In the genomic region with DNA sequence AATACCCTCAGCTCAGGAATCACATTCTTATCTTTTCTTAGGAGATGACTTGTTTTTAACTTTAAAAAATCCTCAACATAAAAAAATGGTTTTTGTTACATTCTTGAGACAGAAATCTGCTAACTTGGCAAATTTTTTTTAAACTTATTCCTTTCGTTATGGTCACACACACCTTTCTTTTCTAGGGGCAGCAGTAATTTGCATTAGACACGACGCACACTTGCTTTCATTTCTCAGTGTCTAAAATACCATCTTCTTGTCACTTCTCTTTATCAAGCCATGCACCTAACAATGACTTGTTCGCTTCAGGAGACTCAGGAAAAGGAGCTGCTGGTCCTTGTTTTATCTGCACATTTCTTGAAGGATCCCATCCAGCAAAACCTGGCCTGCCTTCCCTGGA, we compare ENCODE assay signal across 8 cellular contexts.
A peak's percentile ranks its signal among the peaks of the same experiment; 100 is the strongest.
DNase-seq lines count a peak whose midpoint lies in the region; ATAC-seq and TF ChIP-seq lines count a peak whose summit lies in the region.

No MANE protein-coding gene starts in this region.

- DNase-seq in GF-D8 (lab: John Stamatoyannopoulos, UW), result peak; percentile 61
- no peak for DNase-seq in NCI-H82 treated with DMSO at 0.1 percent for 48 hours (lab: John Stamatoyannopoulos, UW; ENCODE audit: unreplicated experiment)
- DNase-seq in DMS 273 treated with DMSO at 0.1 percent for 48 hours (lab: John Stamatoyannopoulos, UW), result no peak
- no peak for DNase-seq in hippocampal formation (lab: John Stamatoyannopoulos, UW)
- DNase-seq in GM10266 (ENCODE audit: extremely low spot score), result no peak

- ATAC-seq in GM21381 (IDR thresholded peaks at IDR 0.05; ENCODE audit: unreplicated experiment) (peak; percentile 58), HG03565 (IDR thresholded peaks at IDR 0.05; ENCODE audit: unreplicated experiment) (peak; percentile 32)

- peaks cover 9% of the 10 kb centered on the region for H3K9me3 Mint-ChIP-seq in dendritic cell treated with granulocyte-macrophage colony-stimulating factor and Interleukin-4, amounts not matched to agents 40 ng/mL and 50 ng/mL, for 4 days

- intact Hi-C loops in dendritic cell treated with granulocyte-macrophage colony-stimulating factor and Interleukin-4, amounts not matched to agents 40 ng/mL and 50 ng/mL, for 4 days (cut with micrococcal nuclease), result loop anchor here (1.0 kb wide), 1 partner anchor 10 kb away; no protein-coding TSS in a partner anchor

- H3K4me1 Mint-ChIP-seq in dendritic cell treated with granulocyte-macrophage colony-stimulating factor and Interleukin-4, amounts not matched to agents 40 ng/mL and 50 ng/mL, for 4 days (ENCODE audit: low read depth), result peaks cover 38% of the 10 kb centered on the region

- TF ChIP-seq CTCF in GM10266 (IDR thresholded peaks at IDR 0.05; ENCODE audit: control insufficient read depth, insufficient read depth, low read depth, missing control alignments), result no peak

- H3K36me3 Mint-ChIP-seq in dendritic cell treated with granulocyte-macrophage colony-stimulating factor and Interleukin-4, amounts not matched to agents 40 ng/mL and 50 ng/mL, for 4 days (ENCODE audit: low read depth), result no peaks in the 10 kb centered on the region

- no peaks in the 10 kb centered on the region for H3K27me3 Mint-ChIP-seq in dendritic cell treated with granulocyte-macrophage colony-stimulating factor and Interleukin-4, amounts not matched to agents 40 ng/mL and 50 ng/mL, for 4 days

- peak overlapping the region; percentile 90 for H3K27ac Mint-ChIP-seq in dendritic cell treated with granulocyte-macrophage colony-stimulating factor and Interleukin-4, amounts not matched to agents 40 ng/mL and 50 ng/mL, for 4 days

- H3K4me3 Mint-ChIP-seq in dendritic cell treated with granulocyte-macrophage colony-stimulating factor and Interleukin-4, amounts not matched to agents 40 ng/mL and 50 ng/mL, for 4 days, result peak overlapping the region; percentile 57
